Comparison of ENCODE assay signal across 19 cellular contexts in genomic region chr17:48721009-48721402, GRCh38. TPM values are rescaled to one million over a fixed set of nuclear protein-coding genes. Genes with fewer than 3 reads are reported as not detected.
DNase-seq lines count a peak whose midpoint lies in the region; ATAC-seq and TF ChIP-seq lines count a peak whose summit lies in the region.
"Had no signal": no experiment of that assay in that cellular context is flagged by ENCODE, and none has a peak within 500 bp of the region (broad histone marks: within the 10 kb centered on the region; RNA-seq: fewer than 3 reads in every experiment).

No MANE protein-coding gene starts in this region.

- no peak overlapping the region for H3K56ac ChIP-seq in mesendoderm (ENCODE audit: low read length)

- no peak overlapping the region for H2BK5ac ChIP-seq in mesendoderm (ENCODE audit: low read length)

- peaks cover 12% of the 10 kb centered on the region for H3K27me3 ChIP-seq in mesendoderm (ENCODE audit: insufficient read depth, low read length, poor library complexity)

- no peak overlapping the region for H4K8ac ChIP-seq in mesendoderm (ENCODE audit: low read depth, low read length)

- no peaks in the 10 kb centered on the region for H3K79me1 ChIP-seq in mesendoderm (ENCODE audit: low read length)

- H2BK15ac ChIP-seq in mesendoderm (replicated peaks; ENCODE audit: low read depth): no peak overlapping the region

- no CpG with 5 or more reads among the region's 1 CpG for WGBS in mesendoderm (ENCODE audit: extremely low coverage, insufficient coverage, low lambda C conversion rate)

- H2BK120ac ChIP-seq in mesendoderm (ENCODE audit: low read depth, low read length): no peak overlapping the region

- no peaks in the 10 kb centered on the region for H3K36me3 ChIP-seq in mesendoderm (ENCODE audit: control insufficient read depth, insufficient read depth, low read length)
- H3K36me3 ChIP-seq: BLaER1, SJSA1 had no signal

- peak overlapping the region; percentile 1 for H3K27ac Mint-ChIP-seq in activated CD4-positive, alpha-beta T cell treated with anti-CD3 and anti-CD28 coated beads, Interleukin-2, amount 10 ng/mL, durations not matched to agents 24 days and 14 days
- H3K27ac Mint-ChIP-seq in WTC11: peak overlapping the region; percentile 69
- H3K27ac Mint-ChIP-seq in stimulated activated naive B cell treated with anti-CD40 and anti-IgM and Interleukin-4, amounts not matched to agents 10 μg/mL and 1 μg/mL and 100 μg/mL, for 72 hours: peak overlapping the region; percentile 84
- H3K27ac Mint-ChIP-seq: HFFc6 had no signal

- POLR2A ChIA-PET in WTC11 (lab: Charles Lee): interaction anchor here (1.7 kb wide), 1 partner anchor 7 kb away, joined by 8 read pairs; the partner anchor contains the start of gene HOXB13

- H4K5ac ChIP-seq in mesendoderm (ENCODE audit: low read length): no peak overlapping the region

- peaks cover 2% of the 10 kb centered on the region for H3K4me1 ChIP-seq in mesendoderm (ENCODE audit: control insufficient read depth, low read depth, low read length)
- H3K4me1 ChIP-seq: BLaER1, SJSA1 had no signal

- H3K4me3 ChIP-seq in mesendoderm (ENCODE audit: low read length): no peak overlapping the region
- H3K4me3 ChIP-seq: BLaER1, GM12878, PC-9, SJSA1 had no signal

- peak overlapping the region; percentile 1 for H3K23ac ChIP-seq in mesendoderm (ENCODE audit: low read length)

- H3K4me2 ChIP-seq in mesendoderm (ENCODE audit: low read length): no peak overlapping the region
- H3K4me2 ChIP-seq: BLaER1, PC-9 had no signal

- no peaks in the 10 kb centered on the region for H3K9me3 Mint-ChIP-seq in activated CD4-positive, alpha-beta T cell treated with anti-CD3 and anti-CD28 coated beads, Interleukin-2, amount 10 ng/mL, durations not matched to agents 24 days and 14 days
- H3K9me3 Mint-ChIP-seq in WTC11: no peaks in the 10 kb centered on the region
- peaks cover 0 to 6% of the 10 kb centered on the region in 2 donors for H3K9me3 Mint-ChIP-seq in stimulated activated naive B cell treated with anti-CD40 and anti-IgM and Interleukin-4, amounts not matched to agents 10 μg/mL and 1 μg/mL and 100 μg/mL, for 72 hours
- H3K9me3 Mint-ChIP-seq: HFFc6 had no signal

- CTCF ChIA-PET in WTC11 (lab: Charles Lee): interaction anchor here (1.1 to 10.9 kb wide), 7 partner anchors 11 to 164 kb away, joined by 3 to 218 read pairs (median 8); no protein-coding TSS in a partner anchor

- H3K27ac ChIP-seq in mesendoderm (ENCODE audit: low read depth, low read length): no peak overlapping the region
- H3K27ac ChIP-seq: BLaER1, PC-9, SJSA1 had no signal

- intact Hi-C loops in activated CD4-positive, alpha-beta T cell treated with anti-CD3 and anti-CD28 coated beads, Interleukin-2, amount 10 ng/mL, durations not matched to agents 24 days and 14 days (cut with micrococcal nuclease): loop anchor here (5.0 to 10.0 kb wide), 4 partner anchors 79 to 1244 kb away; partner anchors contain the start of genes DLX4 and IGF2BP1

- no peaks in the 10 kb centered on the region for H3K79me2 ChIP-seq in mesendoderm (ENCODE audit: control insufficient read depth, insufficient read depth, low read length)

- no peak overlapping the region for H3K4me3 Mint-ChIP-seq in activated CD4-positive, alpha-beta T cell treated with anti-CD3 and anti-CD28 coated beads, Interleukin-2, amount 10 ng/mL, durations not matched to agents 24 days and 14 days
- H3K4me3 Mint-ChIP-seq in WTC11: peak overlapping the region; percentile 85
- no peak overlapping the region for H3K4me3 Mint-ChIP-seq in stimulated activated naive B cell treated with anti-CD40 and anti-IgM and Interleukin-4, amounts not matched to agents 10 μg/mL and 1 μg/mL and 100 μg/mL, for 72 hours
- H3K4me3 Mint-ChIP-seq: HFFc6 had no signal

- no peak overlapping the region for H3K9ac ChIP-seq in mesendoderm (ENCODE audit: low read length)
- H3K9ac ChIP-seq: BLaER1 had no signal

- no peak overlapping the region for H2AK5ac ChIP-seq in mesendoderm (ENCODE audit: low read length)

- H3K4me1 Mint-ChIP-seq in activated CD4-positive, alpha-beta T cell treated with anti-CD3 and anti-CD28 coated beads, Interleukin-2, amount 10 ng/mL, durations not matched to agents 24 days and 14 days: peaks cover 18% of the 10 kb centered on the region
- peaks cover 64% of the 10 kb centered on the region for H3K4me1 Mint-ChIP-seq in WTC11
- H3K4me1 Mint-ChIP-seq in stimulated activated naive B cell treated with anti-CD40 and anti-IgM and Interleukin-4, amounts not matched to agents 10 μg/mL and 1 μg/mL and 100 μg/mL, for 72 hours: peaks cover 23 to 55% of the 10 kb centered on the region in 2 donors

- peaks cover 94% of the 10 kb centered on the region for H3K27me3 Mint-ChIP-seq in activated CD4-positive, alpha-beta T cell treated with anti-CD3 and anti-CD28 coated beads, Interleukin-2, amount 10 ng/mL, durations not matched to agents 24 days and 14 days
- peaks cover 100% of the 10 kb centered on the region for H3K27me3 Mint-ChIP-seq in WTC11 (ENCODE audit: low read depth)
- peaks cover 74 to 80% of the 10 kb centered on the region in 2 donors for H3K27me3 Mint-ChIP-seq in stimulated activated naive B cell treated with anti-CD40 and anti-IgM and Interleukin-4, amounts not matched to agents 10 μg/mL and 1 μg/mL and 100 μg/mL, for 72 hours

- H3K36me3 Mint-ChIP-seq in activated CD4-positive, alpha-beta T cell treated with anti-CD3 and anti-CD28 coated beads, Interleukin-2, amount 10 ng/mL, durations not matched to agents 24 days and 14 days (ENCODE audit: low read depth): peaks cover 2% of the 10 kb centered on the region
- H3K36me3 Mint-ChIP-seq in WTC11: no peaks in the 10 kb centered on the region
- peaks cover 3 to 8% of the 10 kb centered on the region in 2 donors for H3K36me3 Mint-ChIP-seq in stimulated activated naive B cell treated with anti-CD40 and anti-IgM and Interleukin-4, amounts not matched to agents 10 μg/mL and 1 μg/mL and 100 μg/mL, for 72 hours

- H3K18ac ChIP-seq in mesendoderm (ENCODE audit: low read length): no peak overlapping the region

- H3K4ac ChIP-seq in mesendoderm (ENCODE audit: low read depth, low read length): no peak overlapping the region

- ATAC-seq in WTC11: no peak
- no peak for ATAC-seq in stimulated activated naive B cell treated with anti-CD40 and anti-IgM and Interleukin-4, amounts not matched to agents 10 μg/mL and 1 μg/mL and 100 μg/mL, for 72 hours (replicated peaks)
- no peak for ATAC-seq in GM18870 (IDR thresholded peaks at IDR 0.05; ENCODE audit: unreplicated experiment)
- ATAC-seq: GM12878 had no signal

- no peak for TF ChIP-seq CTCF in WTC11 (IDR thresholded peaks at IDR 0.05)

- DNase-seq in activated CD4-positive, alpha-beta T cell treated with anti-CD3 and anti-CD28 coated beads, Interleukin-2, amount 10 ng/mL, durations not matched to agents 24 days and 14 days: no peak
- DNase-seq in activated CD4-positive, alpha-beta T cell treated with anti-CD3 and anti-CD28 coated beads for 1 hour: no peak
- DNase-seq in WTC11 (ENCODE audit: low spot score) (no peak), mesendoderm (no peak), NCI-H2081 treated with DMSO at 0.1 percent for 48 hours (lab: John Stamatoyannopoulos, UW) (no peak), mesenteric fat pad (ENCODE audit: low spot score) (no peak)
- no peak for DNase-seq in stimulated activated naive B cell treated with anti-CD40 and anti-IgM and Interleukin-4, amounts not matched to agents 10 μg/mL and 1 μg/mL and 100 μg/mL, for 72 hours
- DNase-seq: GDM1, HFFc6, Kasumi-1, NCI-H187 treated with DMSO at 0.1 percent for 48 hours, NCI-H446 treated with DMSO at 0.1 percent for 48 hours, PC-9 had no signal

TF ChIP-seq in WTC11, 78 proteins besides CTCF, POLR2A, EP300 and RAD21 (continues in another document):
- TF ChIP-seq SOX15 (CRISPR knock-in tag; IDR thresholded peaks at IDR 0.05) (no peak), NFYB (CRISPR knock-in tag; conservative IDR thresholded peaks at IDR 0.05; ENCODE audit: low read depth) (no peak), E2F5 (CRISPR knock-in tag; IDR thresholded peaks at IDR 0.05) (no peak)

RNA-seq across cellular contexts. Expression of gene PRAC1, which starts 1.3 kb away (rescaled TPM):
- not detected in 2 replicates for total RNA-seq in activated CD4-positive, alpha-beta T cell treated with anti-CD3 and anti-CD28 coated beads, Interleukin-2, amount 10 ng/mL, durations not matched to agents 24 days and 14 days
- 35.2 to 60.8 TPM (median 37.9 TPM) in 3 replicates for total RNA-seq in WTC11 (2021)
- 3.5 TPM for polyA plus RNA-seq in mesendoderm (2013, experiment 1 of 2)
- 2.9 TPM for polyA plus RNA-seq in mesendoderm (2013, experiment 2 of 2)
- not detected for total RNA-seq in mesenteric fat pad
- total RNA-seq: A172, GM12878, H4, HFFc6, PC-9, SJSA1 had no signal
- polyA plus RNA-seq: GM12878 had no signal

RNA-seq across cellular contexts. Expression of gene PRAC2, which starts 2.0 kb away (rescaled TPM):
- total RNA-seq in activated CD4-positive, alpha-beta T cell treated with anti-CD3 and anti-CD28 coated beads, Interleukin-2, amount 10 ng/mL, durations not matched to agents 24 days and 14 days: not detected in 2 replicates
- total RNA-seq in WTC11 (2021): 8.0 to 22.3 TPM (median 9.2 TPM) in 3 replicates
- polyA plus RNA-seq in mesendoderm (2013, experiment 1 of 2): 0.69 TPM
- polyA plus RNA-seq in mesendoderm (2013, experiment 2 of 2): 0.32 TPM
- not detected for total RNA-seq in mesenteric fat pad
- total RNA-seq: A172, GM12878, H4, HFFc6, PC-9, SJSA1 had no signal

RNA-seq across cellular contexts. Expression of gene HOXB13, which starts 7.5 kb away (rescaled TPM):
- not detected in 2 replicates for total RNA-seq in activated CD4-positive, alpha-beta T cell treated with anti-CD3 and anti-CD28 coated beads, Interleukin-2, amount 10 ng/mL, durations not matched to agents 24 days and 14 days
- 1.6 to 2.8 TPM (median 1.7 TPM) in 3 replicates for total RNA-seq in WTC11 (2021)
- 0.04 TPM for polyA plus RNA-seq in mesendoderm (2013, experiment 1 of 2)
- 0.01 TPM for polyA plus RNA-seq in mesendoderm (2013, experiment 2 of 2)
- total RNA-seq in mesenteric fat pad: not detected
- total RNA-seq: HFFc6, PC-9, SJSA1 had no signal
- polyA plus RNA-seq: GM12878 had no signal

Comparison
In these comparisons a context has a peak if more than half of its experiments do, and no peak if none do; other contexts are left out.
1. H3K27ac Mint-ChIP-seq: peak in every context shown above with its lines; median percentile 84 in stimulated activated naive B cell treated with anti-CD40 and anti-IgM and Interleukin-4, amounts not matched to agents 10 μg/mL and 1 μg/mL and 100 μg/mL, for 72 hours; 69 in WTC11; 1 in activated CD4-positive, alpha-beta T cell treated with anti-CD3 and anti-CD28 coated beads, Interleukin-2, amount 10 ng/mL, durations not matched to agents 24 days and 14 days.
2. RNA of gene PRAC1, which starts 1.3 kb away (total RNA-seq): 35.2 to 60.8 TPM in WTC11; not detected in activated CD4-positive, alpha-beta T cell treated with anti-CD3 and anti-CD28 coated beads, Interleukin-2, amount 10 ng/mL, durations not matched to agents 24 days and 14 days and not detected in mesenteric fat pad (single experiment); every median in the first group is over 10 times any median in the second.